In the genomic region with DNA sequence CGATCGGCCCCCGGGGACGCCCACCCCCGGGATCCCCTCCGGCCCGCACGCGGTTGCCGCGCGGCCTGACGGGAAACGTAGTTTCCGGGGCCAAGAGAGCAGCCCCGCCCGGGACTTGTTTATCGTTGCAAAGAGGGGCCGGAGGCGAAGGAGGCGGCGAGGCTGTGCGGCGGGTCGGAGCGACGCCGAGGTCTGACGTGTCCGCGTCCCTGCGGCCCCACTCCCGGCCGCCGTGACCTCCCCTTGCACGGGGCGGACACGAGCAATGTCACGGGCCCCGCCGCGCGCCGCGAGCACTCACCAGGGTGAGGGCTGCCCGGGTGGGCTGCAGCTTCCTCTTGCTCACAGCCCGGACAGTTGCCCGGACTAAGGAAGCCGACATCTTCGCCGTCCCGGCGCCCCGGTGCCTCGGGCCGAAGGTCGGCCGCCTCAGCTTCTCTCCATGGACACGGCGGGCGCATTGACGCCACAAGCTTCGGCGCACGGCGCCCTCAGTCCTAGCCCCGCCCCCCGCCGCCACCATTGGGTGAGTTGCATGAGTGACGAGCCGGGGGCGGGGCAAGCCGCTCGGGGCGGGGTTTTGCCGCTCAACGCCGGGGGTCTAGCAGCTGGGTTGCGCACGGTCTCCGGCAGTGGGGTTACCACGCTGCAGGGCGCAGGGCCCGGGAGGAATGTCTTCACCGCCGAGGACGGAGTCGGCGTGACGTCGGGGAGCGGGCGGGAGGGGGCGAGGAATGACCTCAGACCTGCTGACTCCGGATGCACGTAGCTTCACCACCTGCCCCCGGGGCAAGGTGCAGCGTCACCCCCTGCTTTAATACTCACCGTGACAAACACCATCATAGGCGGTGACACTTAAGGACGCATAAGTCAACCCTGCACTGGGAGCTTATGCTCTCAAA, we compare ENCODE assay signal across 8 cellular contexts. TPM values are rescaled to one million over a fixed set of nuclear protein-coding genes. Genes with fewer than 3 reads are reported as not detected.
DNase-seq lines count a peak whose midpoint lies in the region; ATAC-seq lines count a peak whose summit lies in the region.

A gene (minus strand): TSS at position 462 of the 902 bp plus-strand sequence. CDS start 80 bp downstream, at position 382.

- peak; percentile 72 for ATAC-seq in GM19351 (IDR thresholded peaks at IDR 0.05; ENCODE audit: unreplicated experiment)
- ATAC-seq in HG03520 (IDR thresholded peaks at IDR 0.05; ENCODE audit: unreplicated experiment): peak; percentile 71
- ATAC-seq in left lobe of liver: peak; percentile 91

- DNase-seq in C1 segment of cervical spinal cord (lab: John Stamatoyannopoulos, UW) (peak; percentile 70 to 96 (median 89)), NCI-H526 treated with DMSO at 0.1 percent for 48 hours (lab: John Stamatoyannopoulos, UW) (peak; percentile 52), cortex of kidney (lab: John Stamatoyannopoulos, UW) (peak; percentile 73), left lobe of liver (ENCODE audit: low spot score) (peak; percentile 97)
- DNase-seq in activated CD4-positive, alpha-beta T cell treated with anti-CD3 and anti-CD28 coated beads, Interleukin-2, amount 50 U/mL, for 1 hour: peak; percentile 99
- peak; percentile 96 for DNase-seq in stimulated activated CD4-positive, alpha-beta T cell treated with anti-CD3 and anti-CD28 coated beads, Interleukin-2, amount 100 ng/mL, for 4 hours (ENCODE audit: low read depth)

RNA-seq across cellular contexts. Expression of the gene that starts here (rescaled TPM):
- total RNA-seq in left lobe of liver: 16.7 TPM

Comparison
In these comparisons a context has a peak if more than half of its experiments do, and no peak if none do; other contexts are left out.
1. Peak in every context shown above with its lines: DNase-seq and ATAC-seq.